Comparison of ENCODE assay signal across 9 cellular contexts in genomic region chr3:170180952-170181876, GRCh38. TPM values are rescaled to one million over a fixed set of nuclear protein-coding genes. Genes with fewer than 3 reads are reported as not detected.
A peak's percentile ranks its signal among the peaks of the same experiment; 100 is the strongest.
DNase-seq lines count a peak whose midpoint lies in the region; ATAC-seq, FAIRE-seq and TF ChIP-seq lines count a peak whose summit lies in the region.
"Had no signal": no experiment of that assay in that cellular context is flagged by ENCODE, and none has a peak within 500 bp of the region (broad histone marks: within the 10 kb centered on the region; RNA-seq: fewer than 3 reads in every experiment).

A gene with protein sequence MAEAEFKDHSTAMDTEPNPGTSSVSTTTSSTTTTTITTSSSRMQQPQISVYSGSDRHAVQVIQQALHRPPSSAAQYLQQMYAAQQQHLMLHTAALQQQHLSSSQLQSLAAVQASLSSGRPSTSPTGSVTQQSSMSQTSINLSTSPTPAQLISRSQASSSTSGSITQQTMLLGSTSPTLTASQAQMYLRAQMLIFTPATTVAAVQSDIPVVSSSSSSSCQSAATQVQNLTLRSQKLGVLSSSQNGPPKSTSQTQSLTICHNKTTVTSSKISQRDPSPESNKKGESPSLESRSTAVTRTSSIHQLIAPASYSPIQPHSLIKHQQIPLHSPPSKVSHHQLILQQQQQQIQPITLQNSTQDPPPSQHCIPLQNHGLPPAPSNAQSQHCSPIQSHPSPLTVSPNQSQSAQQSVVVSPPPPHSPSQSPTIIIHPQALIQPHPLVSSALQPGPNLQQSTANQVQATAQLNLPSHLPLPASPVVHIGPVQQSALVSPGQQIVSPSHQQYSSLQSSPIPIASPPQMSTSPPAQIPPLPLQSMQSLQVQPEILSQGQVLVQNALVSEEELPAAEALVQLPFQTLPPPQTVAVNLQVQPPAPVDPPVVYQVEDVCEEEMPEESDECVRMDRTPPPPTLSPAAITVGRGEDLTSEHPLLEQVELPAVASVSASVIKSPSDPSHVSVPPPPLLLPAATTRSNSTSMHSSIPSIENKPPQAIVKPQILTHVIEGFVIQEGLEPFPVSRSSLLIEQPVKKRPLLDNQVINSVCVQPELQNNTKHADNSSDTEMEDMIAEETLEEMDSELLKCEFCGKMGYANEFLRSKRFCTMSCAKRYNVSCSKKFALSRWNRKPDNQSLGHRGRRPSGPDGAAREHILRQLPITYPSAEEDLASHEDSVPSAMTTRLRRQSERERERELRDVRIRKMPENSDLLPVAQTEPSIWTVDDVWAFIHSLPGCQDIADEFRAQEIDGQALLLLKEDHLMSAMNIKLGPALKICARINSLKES (minus strand): TSS chr3:170181733. CDS start chr3:170181715, 18 bp downstream.

- H3K9me3 ChIP-seq in BE2C (no peaks in the 10 kb centered on the region), kidney (ENCODE audit: control insufficient read depth in 1 of 2, low read length in 2 of 2) (no peaks in the 10 kb centered on the region)

- H3K4me1 ChIP-seq in BE2C = no peaks in the 10 kb centered on the region; the same call in 1 of the 2 replicates
- peaks cover 4 to 13% of the 10 kb centered on the region in 2 donors for H3K4me1 ChIP-seq in kidney (ENCODE audit: control insufficient read depth in 1 of 2, insufficient read depth in 1 of 2, low read depth in 1 of 2, low read length in 2 of 2)

- H3K27me3 ChIP-seq in BE2C = no peaks in the 10 kb centered on the region

- intact Hi-C loops in kidney (cut with DNase I) = no loop called here

- peak; percentile 76 for ATAC-seq in HG03442 (IDR thresholded peaks at IDR 0.05; ENCODE audit: unreplicated experiment)

- TF ChIP-seq CTCF in BE2C (IDR thresholded peaks at IDR 0.05; ENCODE audit: low read depth, low read length) (no peak), kidney (IDR thresholded peaks at IDR 0.05; ENCODE audit: borderline replicate concordance, extremely low read depth, insufficient read depth) (peak; percentile 21)

- H3K27ac ChIP-seq in kidney (ENCODE audit: low read depth in 2 of 2, low read length in 2 of 2) = peak within 1 kb of the TSS; percentile 95 to 98

- DNase-seq in BE2C = peak; percentile 96
- DNase-seq in GM19239 (ENCODE audit: insufficient read length, low spot score) = peak; percentile 87
- DNase-seq in NCI-H510A treated with DMSO at 0.1 percent for 48 hours (lab: John Stamatoyannopoulos, UW) = peak; percentile 86
- DNase-seq in activated CD4-positive, alpha-beta T cell treated with anti-CD3 and anti-CD28 coated beads for 24 hours (ENCODE audit: low read depth in 2 of 2) = peak; percentile 88 to 89
- DNase-seq in cerebellum (ENCODE audit: low spot score) = peak; percentile 96
- peak; percentile 97 for DNase-seq in kidney
- peak; percentile 89 to 90 for DNase-seq in stimulated activated CD4-positive, alpha-beta T cell treated with anti-CD3 and anti-CD28 coated beads, Interleukin-15, amount 100 ng/mL, for 1 hour (ENCODE audit: low read depth in 1 of 2, low spot score in 1 of 2)

- H3K36me3 ChIP-seq in BE2C (peaks cover 26% of the 10 kb centered on the region), kidney (ENCODE audit: control insufficient read depth in 1 of 2, insufficient read depth in 2 of 2, low read length in 2 of 2) (peaks cover 5 to 23% of the 10 kb centered on the region in 2 donors)

- H3K9ac ChIP-seq in kidney (ENCODE audit: low read length in 2 of 2) = peak within 1 kb of the TSS; percentile 71 to 96

- H3K4me3 ChIP-seq in BE2C (ENCODE audit: low read depth, low read length) (peak within 1 kb of the TSS; percentile 96), kidney (ENCODE audit: low read length in 2 of 2) (peak within 1 kb of the TSS; percentile 95 to 99)

- FAIRE-seq in GM19239 (lab: Jason Lieb, UNC) (peak; percentile 78), kidney (lab: Jason Lieb, UNC) (no peak)
- FAIRE-seq: islet of Langerhans had no signal

RNA-seq across cellular contexts. Expression of the gene that starts here (rescaled TPM):
- polyA plus RNA-seq in BE2C (2012; ENCODE audit: insufficient read depth, insufficient read length, low read depth) = 4.3 TPM
- 69.7 TPM for total RNA-seq in cerebellum
- 85.6 TPM for total RNA-seq in kidney
- 3.6 TPM for polyA plus RNA-seq in kidney (ENCODE audit: insufficient read depth, low read depth, low replicate concordance)

Comparison
In these comparisons a context has a peak if more than half of its experiments do, and no peak if none do; other contexts are left out.
1. Peak in every context shown above with its lines: DNase-seq, ATAC-seq, H3K4me3 ChIP-seq and H3K27ac ChIP-seq.